9 cellular contexts compared by ENCODE assay signal in genomic region chr6:104705095-104705707, GRCh38.
DNase-seq lines count a peak whose midpoint lies in the region; ATAC-seq and TF ChIP-seq lines count a peak whose summit lies in the region.
"Had no signal": no experiment of that assay in that cellular context is flagged by ENCODE, and none has a peak within 500 bp of the region (broad histone marks: within the 10 kb centered on the region; RNA-seq: fewer than 3 reads in every experiment).

No MANE protein-coding gene starts in this region.

- H3K9ac ChIP-seq in GM23248: no peak overlapping the region
- H3K9ac ChIP-seq in SK-N-MC (ENCODE audit: insufficient read length): no peak overlapping the region
- H3K9ac ChIP-seq: KMS-11 had no signal

- peaks cover 3% of the 10 kb centered on the region for H3K36me3 Mint-ChIP-seq in chondrocyte (ENCODE audit: low read depth)
- H3K36me3 Mint-ChIP-seq in stimulated activated memory B cell treated with anti-CD40 and anti-IgM and Interleukin-4, amounts not matched to agents 10 μg/mL and 1 μg/mL and 100 μg/mL, for 72 hours: no peaks in the 10 kb centered on the region

- peaks cover 32% of the 10 kb centered on the region for H3K4me1 Mint-ChIP-seq in chondrocyte (ENCODE audit: low read depth)
- peaks cover 8% of the 10 kb centered on the region for H3K4me1 Mint-ChIP-seq in stimulated activated memory B cell treated with anti-CD40 and anti-IgM and Interleukin-4, amounts not matched to agents 10 μg/mL and 1 μg/mL and 100 μg/mL, for 72 hours

- 43 to 49% methylated on average over 8 of the region's 8 CpGs for WGBS in GM23248 (ENCODE audit: low coverage in 1 of 2, low lambda C conversion rate in 2 of 2, missing lambda C conversion rate in 2 of 2), 2 experiments

- H3K27ac ChIP-seq in GM23248 (no peak overlapping the region), SK-N-MC (peak overlapping the region; percentile 83)
- H3K27ac ChIP-seq: KMS-11 had no signal

- no peak for TF ChIP-seq CTCF in chondrocyte (IDR thresholded peaks at IDR 0.05)

- peak overlapping the region; percentile 63 for H3K4me2 ChIP-seq in GM23248 (ENCODE audit: unreplicated experiment)
- H3K4me2 ChIP-seq: KMS-11 had no signal

- no peak overlapping the region for H3K4me3 Mint-ChIP-seq in chondrocyte (ENCODE audit: unreplicated experiment)
- H3K4me3 Mint-ChIP-seq in stimulated activated memory B cell treated with anti-CD40 and anti-IgM and Interleukin-4, amounts not matched to agents 10 μg/mL and 1 μg/mL and 100 μg/mL, for 72 hours: no peak overlapping the region

- H3K36me3 ChIP-seq in GM23248 (ENCODE audit: low read depth) (no peaks in the 10 kb centered on the region), SK-N-MC (ENCODE audit: insufficient read depth, low read length) (no peaks in the 10 kb centered on the region), neuron (ENCODE audit: insufficient read depth, low read length) (no peaks in the 10 kb centered on the region)

- peaks cover 8% of the 10 kb centered on the region for H3K9me3 Mint-ChIP-seq in chondrocyte (ENCODE audit: low read depth)
- H3K9me3 Mint-ChIP-seq in stimulated activated memory B cell treated with anti-CD40 and anti-IgM and Interleukin-4, amounts not matched to agents 10 μg/mL and 1 μg/mL and 100 μg/mL, for 72 hours: no peaks in the 10 kb centered on the region

- DNase-seq in GM23248 (peak; percentile 57), SK-N-MC (ENCODE audit: low read depth, low spot score) (peak; percentile 64), chondrocyte (ENCODE audit: low spot score) (no peak)
- no peak for DNase-seq in effector CD8-positive, alpha-beta T cell (lab: John Stamatoyannopoulos, UW)

- H3K27ac Mint-ChIP-seq in chondrocyte (ENCODE audit: unreplicated experiment): peak overlapping the region; percentile 76
- H3K27ac Mint-ChIP-seq in stimulated activated memory B cell treated with anti-CD40 and anti-IgM and Interleukin-4, amounts not matched to agents 10 μg/mL and 1 μg/mL and 100 μg/mL, for 72 hours: no peak overlapping the region

- H4K20me1 ChIP-seq in GM23248 (ENCODE audit: insufficient read depth): no peaks in the 10 kb centered on the region

- H3K4me3 ChIP-seq in GM23248 (peak overlapping the region; percentile 8; the same call in 1 of the 2 replicates), SK-N-MC (peak overlapping the region; percentile 55), neuron (ENCODE audit: low read length) (no peak overlapping the region)

- H3K4me1 ChIP-seq in GM23248 (ENCODE audit: insufficient read depth) (peaks cover 15% of the 10 kb centered on the region), neuron (ENCODE audit: insufficient read depth, low read length) (peaks cover 16% of the 10 kb centered on the region)

- no peaks in the 10 kb centered on the region for H3K9me2 ChIP-seq in GM23248 (ENCODE audit: insufficient read depth)

- in situ Hi-C loops in GM23248 (cut with MboI): no loop called here

- 0 out of 2 replicates have a peak, but pooled peaks cover 11% of the 10 kb centered on the region for H3F3A ChIP-seq in GM23248 (ENCODE audit: insufficient read depth)

- ATAC-seq in GM19351 (IDR thresholded peaks at IDR 0.05; ENCODE audit: unreplicated experiment): no peak
- no peak for ATAC-seq in GM19023 (IDR thresholded peaks at IDR 0.05; ENCODE audit: unreplicated experiment)
- ATAC-seq in stimulated activated memory B cell treated with anti-CD40 and anti-IgM and Interleukin-4, amounts not matched to agents 10 μg/mL and 1 μg/mL and 100 μg/mL, for 72 hours: no peak

- H2AFZ ChIP-seq in GM23248: peak overlapping the region; percentile 49
- peak overlapping the region; percentile 19 for H2AFZ ChIP-seq in neuron (ENCODE audit: low read depth, low read length)

- H3K9me3 ChIP-seq in GM23248 (ENCODE audit: low read depth) (no peaks in the 10 kb centered on the region), SK-N-MC (ENCODE audit: low read depth, low read length) (peaks cover 6% of the 10 kb centered on the region; the same call in 1 of the 2 replicates), neuron (ENCODE audit: low read length) (peaks cover 3% of the 10 kb centered on the region)

- no peaks in the 10 kb centered on the region for H3K27me3 Mint-ChIP-seq in chondrocyte (ENCODE audit: low read depth)
- H3K27me3 Mint-ChIP-seq in stimulated activated memory B cell treated with anti-CD40 and anti-IgM and Interleukin-4, amounts not matched to agents 10 μg/mL and 1 μg/mL and 100 μg/mL, for 72 hours: no peaks in the 10 kb centered on the region

- no peaks in the 10 kb centered on the region for H3K79me2 ChIP-seq in GM23248 (ENCODE audit: insufficient read depth)

- no peaks in the 10 kb centered on the region for H3K27me3 ChIP-seq in GM23248 (replicated peaks; ENCODE audit: insufficient read depth)
- no peaks in the 10 kb centered on the region for H3K27me3 ChIP-seq in neuron (ENCODE audit: insufficient read depth, low read length)

Comparison
In these comparisons a context has a peak if more than half of its experiments do, and no peak if none do; other contexts are left out.
1. DNase-seq: peak in GM23248 (single experiment) and SK-N-MC (single experiment); none in chondrocyte (single experiment) and effector CD8-positive, alpha-beta T cell (single experiment).